Comparison of ENCODE assay signal across 9 cellular contexts in genomic region chr3:16140116-16140893, GRCh38. TPM values are rescaled to one million over a fixed set of nuclear protein-coding genes. Genes with fewer than 3 reads are reported as not detected.
A peak's percentile ranks its signal among the peaks of the same experiment; 100 is the strongest.
DNase-seq lines count a peak whose midpoint lies in the region; ATAC-seq lines count a peak whose summit lies in the region.
"Had no signal": no experiment of that assay in that cellular context is flagged by ENCODE, and none has a peak within 500 bp of the region (broad histone marks: within the 10 kb centered on the region; RNA-seq: fewer than 3 reads in every experiment).

No MANE protein-coding gene starts in this region.

- ATAC-seq in activated CD4-positive, alpha-beta T cell treated with anti-CD3 and anti-CD28 coated beads for 36 hours, result no peak

- H3K4me3 Mint-ChIP-seq in activated CD4-positive, alpha-beta T cell treated with anti-CD3 and anti-CD28 coated beads for 36 hours, result no peak overlapping the region

- H3K4me1 Mint-ChIP-seq in activated CD4-positive, alpha-beta T cell treated with anti-CD3 and anti-CD28 coated beads for 36 hours, result no peaks in the 10 kb centered on the region

- peaks cover 7% of the 10 kb centered on the region for H3K9me3 Mint-ChIP-seq in activated CD4-positive, alpha-beta T cell treated with anti-CD3 and anti-CD28 coated beads for 36 hours (ENCODE audit: low read depth)

- peaks cover 2% of the 10 kb centered on the region for H3K27me3 Mint-ChIP-seq in activated CD4-positive, alpha-beta T cell treated with anti-CD3 and anti-CD28 coated beads for 36 hours

- CTCF ChIA-PET in activated CD4-positive, alpha-beta T cell treated with anti-CD3 and anti-CD28 coated beads for 36 hours (lab: Charles Lee), result interaction anchor here (0.6 to 1.0 kb wide), 4 partner anchors 9 to 249 kb away, joined by 3 to 4 read pairs (median 3); no protein-coding TSS in a partner anchor

- POLR2A ChIA-PET in activated CD4-positive, alpha-beta T cell treated with anti-CD3 and anti-CD28 coated beads for 36 hours (lab: Charles Lee), result no interaction called here

- H3K27ac Mint-ChIP-seq in activated CD4-positive, alpha-beta T cell treated with anti-CD3 and anti-CD28 coated beads for 36 hours, result no peak overlapping the region

- H3K27me3 ChIP-seq in layer of hippocampus (ENCODE audit: control insufficient read depth, insufficient read depth, low read length), result no peaks in the 10 kb centered on the region

- H3K36me3 Mint-ChIP-seq in activated CD4-positive, alpha-beta T cell treated with anti-CD3 and anti-CD28 coated beads for 36 hours (ENCODE audit: low read depth), result no peaks in the 10 kb centered on the region

- H3K27ac ChIP-seq in layer of hippocampus (ENCODE audit: low read depth, low read length), result peak overlapping the region; percentile 58
- peak overlapping the region; percentile 48 for H3K27ac ChIP-seq in temporal lobe (ENCODE audit: low read depth, low read length)

- intact Hi-C loops in activated CD4-positive, alpha-beta T cell treated with anti-CD3 and anti-CD28 coated beads for 36 hours (cut with DNase I, micrococcal nuclease), result no loop called here

- DNase-seq in HS-5 (ENCODE audit: low read depth), result peak; percentile 24
- DNase-seq in dermis blood vessel endothelial cell, result peak; percentile 96
- no peak for DNase-seq in activated CD4-positive, alpha-beta T cell treated with anti-CD3 and anti-CD28 coated beads for 36 hours
- DNase-seq in stimulated activated CD4-positive, alpha-beta T cell treated with anti-CD3 and anti-CD28 coated beads, Interleukin-12 subunit alpha, Interleukin-12 subunit beta, amount 100 ng/mL, for 4 hours, result no peak
- no peak for DNase-seq in stimulated activated naive CD4-positive, alpha-beta T cell treated with Interleukin-2 at 50 U/mL for 16 hours (lab: John Stamatoyannopoulos, UW)
- DNase-seq in NCI-H345 (lab: John Stamatoyannopoulos, UW), result no peak
- DNase-seq: T1000 had no signal

RNA-seq across cellular contexts. Expression of gene GALNT15, which starts 34.2 kb away (rescaled TPM):
- total RNA-seq in dermis blood vessel endothelial cell, result 104 and 175 TPM in 2 replicates
- total RNA-seq in temporal lobe, result 2.2 TPM
- total RNA-seq in activated CD4-positive, alpha-beta T cell treated with anti-CD3 and anti-CD28 coated beads for 36 hours, result not detected

Comparison
In these comparisons a context has a peak if more than half of its experiments do, and no peak if none do; other contexts are left out.
1. DNase-seq: peak in HS-5 (single experiment) and dermis blood vessel endothelial cell (single experiment); none in activated CD4-positive, alpha-beta T cell treated with anti-CD3 and anti-CD28 coated beads for 36 hours (single experiment), stimulated activated CD4-positive, alpha-beta T cell treated with anti-CD3 and anti-CD28 coated beads, Interleukin-12 subunit alpha, Interleukin-12 subunit beta, amount 100 ng/mL, for 4 hours (single experiment), stimulated activated naive CD4-positive, alpha-beta T cell treated with Interleukin-2 at 50 U/mL for 16 hours (single experiment) and NCI-H345 (single experiment).
2. RNA of gene GALNT15, which starts 34.2 kb away (total RNA-seq): 104 to 175 TPM in dermis blood vessel endothelial cell; 2.2 TPM in temporal lobe (single experiment) and not detected in activated CD4-positive, alpha-beta T cell treated with anti-CD3 and anti-CD28 coated beads for 36 hours; every median in the first group is over 10 times any median in the second.